Comparison of ENCODE assay signal across 16 cellular contexts in the genomic region with DNA sequence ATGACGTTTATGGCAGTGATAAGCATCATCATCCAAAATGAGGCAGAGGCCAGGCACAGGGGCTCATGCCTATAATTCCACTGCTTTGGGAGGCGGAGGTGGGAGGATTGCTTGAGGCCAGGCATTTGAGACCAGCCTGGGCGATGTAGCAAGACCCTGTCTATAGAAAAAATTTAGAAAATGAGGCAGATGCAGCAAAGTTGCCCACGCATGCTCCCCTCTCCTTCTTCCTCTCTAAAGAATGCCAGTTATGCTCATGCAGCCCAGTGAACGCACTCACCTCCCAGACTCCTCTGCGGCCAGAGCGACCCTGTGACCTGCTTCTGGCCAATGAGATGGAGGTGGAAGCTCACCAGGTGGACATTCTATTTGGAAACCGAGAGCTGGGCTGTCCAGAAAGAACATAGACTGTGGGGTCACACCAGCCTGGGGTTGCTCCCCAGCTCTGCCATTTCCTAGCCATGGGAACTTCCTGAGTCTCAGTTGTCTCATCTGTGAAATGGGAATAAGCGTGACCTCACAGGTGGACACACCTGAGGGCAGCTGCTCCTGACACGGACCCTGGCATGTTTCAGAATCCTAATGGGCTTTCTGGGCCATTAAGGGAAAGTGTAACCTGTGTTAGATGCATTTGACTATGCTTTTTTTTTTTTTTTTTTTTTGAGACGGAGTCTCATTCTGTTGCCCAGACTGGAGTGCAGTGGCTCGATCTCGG. TPM values are rescaled to one million over a fixed set of nuclear protein-coding genes. Genes with fewer than 3 reads are reported as not detected.
DNase-seq lines count a peak whose midpoint lies in the region; ATAC-seq, FAIRE-seq and TF ChIP-seq lines count a peak whose summit lies in the region.
"Had no signal": no experiment of that assay in that cellular context is flagged by ENCODE, and none has a peak within 500 bp of the region (broad histone marks: within the 10 kb centered on the region; RNA-seq: fewer than 3 reads in every experiment).

No MANE protein-coding gene starts in this region.

- no peak overlapping the region; the same call in 2 of the 3 replicates for H2BK15ac ChIP-seq in IMR-90 (ENCODE audit: low read depth, low read length)

- peak; percentile 18 for DNase-seq in EH (ENCODE audit: low read depth)
- no peak for DNase-seq in IMR-90
- DNase-seq in K562 (ENCODE audit: extremely low read depth in 1 of 4, low spot score in 3 of 4) = no peak
- DNase-seq in trophoblast cell = peak; percentile 96 to 97
- DNase-seq in NCI-H748 treated with DMSO at 0.1 percent for 48 hours (lab: John Stamatoyannopoulos, UW) = no peak
- no peak for DNase-seq in NCI-H774 (lab: John Stamatoyannopoulos, UW)
- no peak for DNase-seq in NCI-H2081 treated with DMSO at 0.1 percent for 48 hours (lab: John Stamatoyannopoulos, UW)
- DNase-seq in substantia nigra (lab: John Stamatoyannopoulos, UW) = no peak
- DNase-seq: 8988T; CD4-positive, alpha-beta memory T cell; DMS153; DMS79; GF-D8; GOT3 had no signal

- in situ Hi-C loops in IMR-90 (cut with MboI; ENCODE audit: low sequenced_read_pairs) = no loop called here
- in situ Hi-C loops in K562 (cut with MboI) = no loop called here

- ATAC-seq in IMR-90 (ENCODE audit: low read depth) (no peak), K562 (no peak)
- ATAC-seq: HCT116 had no signal

- H3K9me1 ChIP-seq in IMR-90 (ENCODE audit: insufficient read depth, low read length) = peaks cover 18% of the 10 kb centered on the region
- no peaks in the 10 kb centered on the region for H3K9me1 ChIP-seq in K562 (ENCODE audit: control insufficient read depth, insufficient read depth, low read length)

- intact Hi-C loops in IMR-90 (cut with micrococcal nuclease) (loop anchor here (5.0 kb wide), 1 partner anchor 122 kb away; no protein-coding TSS in a partner anchor), K562 (cut with micrococcal nuclease) (no loop called here)

- no peak for TF ChIP-seq EP300 in K562 (IDR thresholded peaks at IDR 0.05; ENCODE audit: low read length)

- TF ChIP-seq RAD21 in IMR-90 (IDR thresholded peaks at IDR 0.05; ENCODE audit: low read length) (no peak), K562 (CRISPR knock-in tag; conservative IDR thresholded peaks at IDR 0.05 in 1 of 2, IDR thresholded peaks at IDR 0.05 in 1 of 2) (no peak)

- H2BK20ac ChIP-seq in IMR-90 (ENCODE audit: low read depth, low read length) = no peak overlapping the region

- H3K14ac ChIP-seq in IMR-90 (replicated peaks; ENCODE audit: low read depth, low read length) (no peak overlapping the region; the same call in 1 of the 2 replicates), trophoblast cell (ENCODE audit: low read length) (no peak overlapping the region)

- BruUV-seq in IMR-90 (replicated peaks; lab: Mats Ljungman, UMichigan) = no TSS peak
- BruUV-seq in K562 (replicated peaks; lab: Mats Ljungman, UMichigan) = no TSS peak

- H3K4ac ChIP-seq in IMR-90 (ENCODE audit: low read depth, low read length) (no peak overlapping the region), trophoblast cell (ENCODE audit: low read depth, low read length) (no peak overlapping the region)

- no peak overlapping the region for H2AK9ac ChIP-seq in IMR-90 (replicated peaks; ENCODE audit: low read depth, low read length, poor library complexity)

- H2BK12ac ChIP-seq in trophoblast cell (ENCODE audit: low read length) = no peak overlapping the region

- H3K4me2 ChIP-seq in IMR-90 (ENCODE audit: low read depth, low read length) = no peak overlapping the region
- H3K4me2 ChIP-seq in K562 (ENCODE audit: insufficient read depth, low read length) = no peak overlapping the region
- no peak overlapping the region for H3K4me2 ChIP-seq in trophoblast cell (ENCODE audit: low read length)

- H3K36me3 ChIP-seq in IMR-90 (ENCODE audit: control insufficient read depth, insufficient read depth, low read length) = no peaks in the 10 kb centered on the region
- peaks cover 14% of the 10 kb centered on the region; the same call in 1 of the 3 replicates for H3K36me3 ChIP-seq in K562 (ENCODE audit: control insufficient read depth, insufficient read depth, low read length)
- no peaks in the 10 kb centered on the region for H3K36me3 ChIP-seq in trophoblast cell (ENCODE audit: control insufficient read depth in 1 of 2, insufficient read depth in 2 of 2, low read length in 2 of 2)

- no peak overlapping the region for H4K91ac ChIP-seq in IMR-90 (ENCODE audit: insufficient read depth, low read depth, low read length)
- H4K91ac ChIP-seq in trophoblast cell (ENCODE audit: low read depth, low read length) = no peak overlapping the region

- H3K27me3 ChIP-seq in IMR-90 (ENCODE audit: control insufficient read depth, insufficient read depth, low read length) = no peaks in the 10 kb centered on the region
- H3K27me3 ChIP-seq in K562 (ENCODE audit: control insufficient read depth in 2 of 2, insufficient read depth in 2 of 2, low read length in 2 of 2) = no peaks in the 10 kb centered on the region
- no peaks in the 10 kb centered on the region for H3K27me3 ChIP-seq in trophoblast cell (ENCODE audit: insufficient read depth, low read length)
- H3K27me3 ChIP-seq: BLaER1 had no signal

- CTCF ChIA-PET in IMR-90 (lab: Yijun Ruan, JAX) (no interaction called here), K562 (lab: Yijun Ruan, JAX; ENCODE audit: low intra/inter-chr PET ratio) (no interaction called here)

- TF ChIP-seq CTCF in IMR-90 (conservative IDR thresholded peaks at IDR 0.05; ENCODE audit: low read depth, low read length) (no peak), K562 (IDR thresholded peaks at IDR 0.05 in 2 of 3, conservative IDR thresholded peaks at IDR 0.05 in 1 of 3; ENCODE audit: insufficient read depth in 2 of 3, low read depth in 1 of 3, low read length in 3 of 3) (no peak)

- no peaks in the 10 kb centered on the region for H4K20me1 ChIP-seq in IMR-90 (ENCODE audit: insufficient read depth, low read length)
- H4K20me1 ChIP-seq in K562 (replicated peaks; ENCODE audit: control insufficient read depth, insufficient read depth, low read length) = no peaks in the 10 kb centered on the region
- H4K20me1 ChIP-seq: BLaER1 had no signal

- peak overlapping the region; percentile 63 for H2AFZ ChIP-seq in IMR-90 (replicated peaks; ENCODE audit: low read length, poor library complexity)
- no peak overlapping the region for H2AFZ ChIP-seq in K562 (ENCODE audit: low read depth, low read length)
- H2AFZ ChIP-seq in trophoblast cell (ENCODE audit: insufficient read depth, low read length, poor library complexity) = no peak overlapping the region

- dilution Hi-C loops in IMR-90 (cut with HindIII; ENCODE audit: low sequenced_read_pairs, unreplicated experiment) = no loop called here

- no peak overlapping the region for H4K12ac ChIP-seq in trophoblast cell (ENCODE audit: low read depth, low read length)

- 56% methylated on average over 1 of the region's 13 CpGs; no CpG with 5 or more reads in 1 of the 2 experiments for WGBS in IMR-90 (ENCODE audit: extremely low coverage in 2 of 2, insufficient read length in 1 of 2), 2 experiments
- 64% methylated on average over 5 of the region's 13 CpGs for WGBS in K562 (ENCODE audit: insufficient coverage, low coverage, missing lambda C conversion rate)
- no CpG with 5 or more reads among the region's 13 CpGs for WGBS in trophoblast cell (ENCODE audit: extremely low coverage, insufficient coverage, insufficient read length)

- no peak overlapping the region for H2BK5ac ChIP-seq in IMR-90 (ENCODE audit: low read depth, low read length, poor library complexity, severe bottlenecking)
- no peak overlapping the region for H2BK5ac ChIP-seq in trophoblast cell (ENCODE audit: low read depth, low read length, poor library complexity)

- H3K79me2 ChIP-seq in K562 (ENCODE audit: control insufficient read depth, insufficient read depth, low read length) = no peaks in the 10 kb centered on the region
- no peaks in the 10 kb centered on the region for H3K79me2 ChIP-seq in trophoblast cell (ENCODE audit: control insufficient read depth, insufficient read depth, low read length, poor library complexity)

- H2BK120ac ChIP-seq in IMR-90 (ENCODE audit: low read depth, low read length) (no peak overlapping the region), trophoblast cell (ENCODE audit: insufficient read depth, low read length, poor library complexity) (no peak overlapping the region)

- POLR2A ChIA-PET in IMR-90 (lab: Charles Lee; ENCODE audit: unreplicated experiment) (no interaction called here), K562 (lab: Yijun Ruan, JAX) (no interaction called here)

- H4K8ac ChIP-seq in IMR-90 (ENCODE audit: low read depth in 2 of 2, low read length in 2 of 2) (no peak overlapping the region), trophoblast cell (ENCODE audit: low read depth, low read length) (no peak overlapping the region)

- H3K4me3 ChIP-seq in IMR-90 (ENCODE audit: insufficient read depth, low read depth, low read length) (no peak overlapping the region), K562 (no peak overlapping the region), trophoblast cell (ENCODE audit: low read depth, low read length) (no peak overlapping the region)
- H3K4me3 ChIP-seq: BLaER1 had no signal

- no peak overlapping the region for H3K56ac ChIP-seq in IMR-90 (ENCODE audit: extremely low read depth, insufficient read depth, low read length)

- no peak for TF ChIP-seq POLR2A in IMR-90 (IDR thresholded peaks at IDR 0.05; ENCODE audit: low read depth, low read length)
- TF ChIP-seq POLR2A in K562 (conservative IDR thresholded peaks at IDR 0.05) = no peak

- H3K9me3 ChIP-seq in IMR-90 (ENCODE audit: control insufficient read depth, insufficient read depth, low read length) (no peaks in the 10 kb centered on the region), K562 (replicated peaks; ENCODE audit: control insufficient read depth, insufficient read depth, low read depth, low read length) (no peaks in the 10 kb centered on the region), trophoblast cell (ENCODE audit: insufficient read depth, low read depth, low read length) (peaks cover 2% of the 10 kb centered on the region)
- H3K9me3 ChIP-seq: BLaER1 had no signal

- H3K79me1 ChIP-seq in IMR-90 (ENCODE audit: low read depth in 1 of 2, low read length in 2 of 2) (peaks cover 0 to 12% of the 10 kb centered on the region in 2 experiments; a peak in 1 of 4 replicates), trophoblast cell (ENCODE audit: low read length) (no peaks in the 10 kb centered on the region)

- H4K5ac ChIP-seq in IMR-90 (ENCODE audit: low read depth, low read length) = no peak overlapping the region

- FAIRE-seq in K562 (lab: Jason Lieb, UNC) = no peak

- H3K4me1 ChIP-seq in IMR-90 (ENCODE audit: control insufficient read depth, insufficient read depth, low read length) = peaks cover 21% of the 10 kb centered on the region
- peaks cover 7 to 17% of the 10 kb centered on the region in 2 experiments; a peak in 4 of 5 replicates for H3K4me1 ChIP-seq in K562 (replicated peaks in 1 of 2; ENCODE audit: control insufficient read depth in 2 of 2, insufficient read depth in 2 of 2, low read length in 2 of 2)
- H3K4me1 ChIP-seq in trophoblast cell (ENCODE audit: control insufficient read depth in 1 of 2, insufficient read depth in 2 of 2, low read length in 2 of 2) = peaks cover 9 to 13% of the 10 kb centered on the region in 2 experiments

- H3K9ac ChIP-seq in IMR-90 (ENCODE audit: low read depth, low read length) (no peak overlapping the region), K562 (ENCODE audit: insufficient read depth in 1 of 2, low read depth in 2 of 2, low read length in 2 of 2) (no peak overlapping the region), trophoblast cell (ENCODE audit: low read length) (no peak overlapping the region)
- H3K9ac ChIP-seq: BLaER1 had no signal

- H3K27ac ChIP-seq in IMR-90 (ENCODE audit: insufficient read depth, low read length) = no peak overlapping the region
- H3K27ac ChIP-seq in K562 (ENCODE audit: extremely low read depth, low read depth, low read length) = no peak overlapping the region
- no peak overlapping the region for H3K27ac ChIP-seq in trophoblast cell (ENCODE audit: low read depth, low read length)
- no peak overlapping the region for H3K27ac ChIP-seq in substantia nigra (ENCODE audit: low read depth, low read length, poor library complexity, severe bottlenecking)
- H3K27ac ChIP-seq: BLaER1 had no signal

- H3K23ac ChIP-seq in IMR-90 (ENCODE audit: low read depth, low read length) = no peak overlapping the region
- no peak overlapping the region for H3K23ac ChIP-seq in trophoblast cell (ENCODE audit: low read length)

- H2AK5ac ChIP-seq in IMR-90 (ENCODE audit: low read depth, low read length) (0 out of 2 replicates have a peak overlapping the region, but pooled peaks have one; percentile 33), trophoblast cell (ENCODE audit: low read length) (no peak overlapping the region)

- H3K18ac ChIP-seq in IMR-90 (ENCODE audit: low read depth, low read length) (no peak overlapping the region), trophoblast cell (ENCODE audit: low read length) (no peak overlapping the region)

RNA-seq across cellular contexts. Expression of a gene that starts 44.9 kb away (rescaled TPM):
- total RNA-seq in IMR-90 (2012; rRNA removed) = 53.6 and 58.6 TPM in 2 replicates
- polyA plus RNA-seq in IMR-90 (2012; rRNA removed) = 43.0 and 44.3 TPM in 2 replicates
- 24.6 and 31.4 TPM in 2 replicates for polyA plus RNA-seq in IMR-90 (2012; cell fraction: cytosol; rRNA removed)
- 29.3 and 58.8 TPM in 2 replicates for polyA plus RNA-seq in IMR-90 (2012; cell fraction: nucleus; rRNA removed; ENCODE audit: low replicate concordance)
- 102 and 198 TPM in 2 replicates for total RNA-seq in K562 (2011; cell fraction: chromatin; rRNA removed; ENCODE audit: low replicate concordance)
- total RNA-seq in K562 (2011; cell fraction: nucleolus; rRNA removed) = 132 and 145 TPM in 2 replicates
- 131 and 138 TPM in 2 replicates for total RNA-seq in K562 (2011; cell fraction: nucleoplasm; rRNA removed)
- 102 and 119 TPM in 2 replicates for total RNA-seq in K562 (2014; rRNA removed)
- total RNA-seq in K562 (2014; rRNA removed; fragmentation: Illumina TruSeq; extraction: Trizol) = 35.3 and 53.6 TPM in 2 replicates
- 64.2 and 66.9 TPM in 2 replicates for total RNA-seq in K562 (2015; rRNA removed; fragmentation: Illumina TruSeq; extraction: Trizol)
- total RNA-seq in K562 (2021) = 173 and 180 TPM in 2 replicates
- 66.1 and 116 TPM in 2 replicates for polyA plus RNA-seq in K562 (2011; rRNA removed)
- polyA plus RNA-seq in K562 (2011; cell fraction: cytosol; rRNA removed) = 55.6 and 87.5 TPM in 2 replicates
- polyA plus RNA-seq in K562 (2011; cell fraction: nucleus; rRNA removed) = 193 and 217 TPM in 2 replicates
- 118 and 169 TPM in 2 replicates for polyA plus RNA-seq in K562 (2012)
- polyA plus RNA-seq in K562 (2014; fragmentation: Illumina TruSeq; extraction: Trizol) = 65.1 and 91.4 TPM in 2 replicates
- 10 to 100 TPM in 1 of 2 experiments, 1 to 10 TPM in 1; 5.6 to 11.8 TPM for polyA plus RNA-seq in K562 (2014; fragmentation: Nextera tagmentation; extraction: Ambion mirVana)
- 72.4 and 73.5 TPM in 2 replicates for polyA plus RNA-seq in K562 (2014; rRNA removed)
- polyA minus RNA-seq in K562 (2011; rRNA and poly(A)+ RNA removed) = 76.7 and 97.6 TPM in 2 replicates
- polyA minus RNA-seq in K562 (2011; cell fraction: cytosol; rRNA and poly(A)+ RNA removed) = 111 and 112 TPM in 2 replicates
- polyA minus RNA-seq in K562 (2011; cell fraction: nucleus; rRNA and poly(A)+ RNA removed) = 71.9 and 112 TPM in 2 replicates
- polyA plus RNA-seq in trophoblast cell (2013) = 35.5 and 35.9 TPM in 2 replicates

Comparison
In these comparisons a context has a peak if more than half of its experiments do, and no peak if none do; other contexts are left out.
1. DNase-seq: peak in EH (single experiment) and trophoblast cell (2 of 2); none in IMR-90 (single experiment), K562 (0 of 4), NCI-H748 treated with DMSO at 0.1 percent for 48 hours (single experiment), NCI-H774 (single experiment), NCI-H2081 treated with DMSO at 0.1 percent for 48 hours (single experiment) and substantia nigra (0 of 49).